ENCODE assay signal across 16 cellular contexts in the genomic region with DNA sequence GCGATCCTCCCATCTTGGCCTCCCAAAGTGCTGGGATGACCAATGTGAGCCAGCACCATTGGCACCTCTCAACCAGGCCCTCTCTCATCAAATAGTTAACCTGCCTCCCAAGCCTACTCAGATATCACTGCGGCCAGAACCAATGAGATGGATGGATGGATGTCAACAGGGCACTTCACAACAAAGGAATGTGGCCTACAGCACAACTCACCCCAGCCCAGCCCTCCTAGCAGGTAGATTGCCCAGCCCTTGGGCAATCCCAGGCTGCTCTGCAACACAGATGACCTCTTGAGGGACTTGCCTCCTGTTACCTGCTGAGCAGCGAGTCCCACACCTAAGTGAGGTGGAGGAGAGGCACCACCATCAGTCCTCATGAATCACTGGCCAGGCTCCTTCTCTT. TPM values are rescaled to one million over a fixed set of nuclear protein-coding genes. Genes with fewer than 3 reads are reported as not detected.
DNase-seq lines count a peak whose midpoint lies in the region; ATAC-seq and TF ChIP-seq lines count a peak whose summit lies in the region.
"Had no signal": no experiment of that assay in that cellular context is flagged by ENCODE, and none has a peak within 500 bp of the region (broad histone marks: within the 10 kb centered on the region; RNA-seq: fewer than 3 reads in every experiment).

No MANE protein-coding gene starts in this region.

- peak; percentile 90 for DNase-seq in ELF-1 (ENCODE audit: low read depth, low spot score)
- DNase-seq in NCI-H510A (lab: John Stamatoyannopoulos, UW) = peak; percentile 92
- DNase-seq in iPS-NIHi11 (ENCODE audit: low spot score) = peak; percentile 64
- peak; percentile 77 for DNase-seq in renal cortical epithelial cell (ENCODE audit: low read depth)
- no peak for DNase-seq in effector CD4-positive, alpha-beta T cell
- DNase-seq in T-cell = no peak
- DNase-seq: adrenal gland; foreskin fibroblast; RPMI8226; stimulated activated CD4-positive, alpha-beta T cell treated with anti-CD3 and anti-CD28 coated beads, Interleukin-1b, Interleukin-23, amount 100 ng/mL, for 48 hours had no signal

- no peaks in the 10 kb centered on the region for H3K9me3 Mint-ChIP-seq in T-cell
- H3K9me3 Mint-ChIP-seq: activated T-helper 2 cell treated with anti-CD3 and anti-CD28 coated beads, Interferon-gamma antibody, Interleukin-2, Interleukin-4, amounts not matched to agents 10 μg/mL and 5 μg/mL and 100 μg/mL, durations not matched to agents 14 hours and 24 hours and 36 hours; memory B cell; T-helper 1 cell treated with Interleukin-12 subunit alpha and Interleukin-12 subunit beta and Interleukin-4 antibody, amounts not matched to agents 30 μg/mL and 1 μg/mL, for 36 hours had no signal

- CTCF ChIA-PET in T-cell (lab: Charles Lee) = no interaction called here

- ATAC-seq in SK-N-SH treated with all-trans-retinoic acid at 6 μM for 48 hours = no peak
- no peak for ATAC-seq in T-cell (replicated peaks in 1 of 4)
- ATAC-seq: right lobe of liver had no signal

- no peak overlapping the region for H3K4me3 Mint-ChIP-seq in T-cell
- H3K4me3 Mint-ChIP-seq: B cell; memory B cell; T-helper 1 cell treated with Interleukin-12 subunit alpha and Interleukin-12 subunit beta and Interleukin-4 antibody, amounts not matched to agents 30 μg/mL and 1 μg/mL, for 36 hours had no signal

- H3K27ac Mint-ChIP-seq in T-cell = no peak overlapping the region
- H3K27ac Mint-ChIP-seq: activated T-helper 2 cell treated with anti-CD3 and anti-CD28 coated beads, Interferon-gamma antibody, Interleukin-2, Interleukin-4, amounts not matched to agents 10 μg/mL and 5 μg/mL and 100 μg/mL, durations not matched to agents 14 hours and 24 hours and 36 hours; B cell; memory B cell; T-helper 1 cell treated with Interleukin-12 subunit alpha and Interleukin-12 subunit beta and Interleukin-4 antibody, amounts not matched to agents 30 μg/mL and 1 μg/mL, for 36 hours had no signal

- H3K36me3 Mint-ChIP-seq in T-cell = no peaks in the 10 kb centered on the region
- H3K36me3 Mint-ChIP-seq: memory B cell had no signal

- H3K27me3 Mint-ChIP-seq in T-cell = no peaks in the 10 kb centered on the region

- H3K4me1 Mint-ChIP-seq in T-cell = no peaks in the 10 kb centered on the region
- H3K4me1 Mint-ChIP-seq: B cell, memory B cell had no signal

- POLR2A ChIA-PET in T-cell (lab: Charles Lee) = no interaction called here

TF ChIP-seq in SK-N-SH treated with all-trans-retinoic acid at 6 μM for 48 hours, 23 proteins besides CTCF, POLR2A, EP300 and RAD21:
- TF ChIP-seq ISL1 (CRISPR knock-in tag; IDR thresholded peaks at IDR 0.05) = no peak
- TF ChIP-seq ZC3H10 (CRISPR knock-in tag; IDR thresholded peaks at IDR 0.05) = no peak
- TF ChIP-seq, protein P1, sequence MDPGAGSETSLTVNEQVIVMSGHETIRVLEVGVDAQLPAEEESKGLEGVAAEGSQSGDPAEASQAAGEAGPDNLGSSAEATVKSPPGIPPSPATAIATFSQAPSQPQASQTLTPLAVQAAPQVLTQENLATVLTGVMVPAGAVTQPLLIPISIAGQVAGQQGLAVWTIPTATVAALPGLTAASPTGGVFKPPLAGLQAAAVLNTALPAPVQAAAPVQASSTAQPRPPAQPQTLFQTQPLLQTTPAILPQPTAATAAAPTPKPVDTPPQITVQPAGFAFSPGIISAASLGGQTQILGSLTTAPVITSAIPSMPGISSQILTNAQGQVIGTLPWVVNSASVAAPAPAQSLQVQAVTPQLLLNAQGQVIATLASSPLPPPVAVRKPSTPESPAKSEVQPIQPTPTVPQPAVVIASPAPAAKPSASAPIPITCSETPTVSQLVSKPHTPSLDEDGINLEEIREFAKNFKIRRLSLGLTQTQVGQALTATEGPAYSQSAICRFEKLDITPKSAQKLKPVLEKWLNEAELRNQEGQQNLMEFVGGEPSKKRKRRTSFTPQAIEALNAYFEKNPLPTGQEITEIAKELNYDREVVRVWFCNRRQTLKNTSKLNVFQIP (CRISPR knock-in tag; IDR thresholded peaks at IDR 0.05; ENCODE audit: borderline replicate concordance, low read depth) = no peak
- TF ChIP-seq SNAI2 (CRISPR knock-in tag; IDR thresholded peaks at IDR 0.05) = no peak
- TF ChIP-seq GLIS3 (CRISPR knock-in tag; IDR thresholded peaks at IDR 0.05) = no peak
- TF ChIP-seq, protein P2, sequence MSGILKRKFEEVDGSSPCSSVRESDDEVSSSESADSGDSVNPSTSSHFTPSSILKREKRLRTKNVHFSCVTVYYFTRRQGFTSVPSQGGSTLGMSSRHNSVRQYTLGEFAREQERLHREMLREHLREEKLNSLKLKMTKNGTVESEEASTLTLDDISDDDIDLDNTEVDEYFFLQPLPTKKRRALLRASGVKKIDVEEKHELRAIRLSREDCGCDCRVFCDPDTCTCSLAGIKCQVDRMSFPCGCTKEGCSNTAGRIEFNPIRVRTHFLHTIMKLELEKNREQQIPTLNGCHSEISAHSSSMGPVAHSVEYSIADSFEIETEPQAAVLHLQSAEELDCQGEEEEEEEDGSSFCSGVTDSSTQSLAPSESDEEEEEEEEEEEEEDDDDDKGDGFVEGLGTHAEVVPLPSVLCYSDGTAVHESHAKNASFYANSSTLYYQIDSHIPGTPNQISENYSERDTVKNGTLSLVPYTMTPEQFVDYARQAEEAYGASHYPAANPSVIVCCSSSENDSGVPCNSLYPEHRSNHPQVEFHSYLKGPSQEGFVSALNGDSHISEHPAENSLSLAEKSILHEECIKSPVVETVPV (CRISPR knock-in tag; IDR thresholded peaks at IDR 0.05) = no peak
- no peak for TF ChIP-seq CREB5 (CRISPR knock-in tag; IDR thresholded peaks at IDR 0.05; ENCODE audit: low read depth)
- no peak for TF ChIP-seq ESRRG (CRISPR knock-in tag; IDR thresholded peaks at IDR 0.05)
- TF ChIP-seq, protein P3, sequence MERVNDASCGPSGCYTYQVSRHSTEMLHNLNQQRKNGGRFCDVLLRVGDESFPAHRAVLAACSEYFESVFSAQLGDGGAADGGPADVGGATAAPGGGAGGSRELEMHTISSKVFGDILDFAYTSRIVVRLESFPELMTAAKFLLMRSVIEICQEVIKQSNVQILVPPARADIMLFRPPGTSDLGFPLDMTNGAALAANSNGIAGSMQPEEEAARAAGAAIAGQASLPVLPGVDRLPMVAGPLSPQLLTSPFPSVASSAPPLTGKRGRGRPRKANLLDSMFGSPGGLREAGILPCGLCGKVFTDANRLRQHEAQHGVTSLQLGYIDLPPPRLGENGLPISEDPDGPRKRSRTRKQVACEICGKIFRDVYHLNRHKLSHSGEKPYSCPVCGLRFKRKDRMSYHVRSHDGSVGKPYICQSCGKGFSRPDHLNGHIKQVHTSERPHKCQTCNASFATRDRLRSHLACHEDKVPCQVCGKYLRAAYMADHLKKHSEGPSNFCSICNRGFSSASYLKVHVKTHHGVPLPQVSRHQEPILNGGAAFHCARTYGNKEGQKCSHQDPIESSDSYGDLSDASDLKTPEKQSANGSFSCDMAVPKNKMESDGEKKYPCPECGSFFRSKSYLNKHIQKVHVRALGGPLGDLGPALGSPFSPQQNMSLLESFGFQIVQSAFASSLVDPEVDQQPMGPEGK (CRISPR knock-in tag; IDR thresholded peaks at IDR 0.05; ENCODE audit: borderline replicate concordance) = no peak
- no peak for TF ChIP-seq BACH2 (CRISPR knock-in tag; IDR thresholded peaks at IDR 0.05; ENCODE audit: borderline replicate concordance)
- TF ChIP-seq PPARA (CRISPR knock-in tag; IDR thresholded peaks at IDR 0.05; ENCODE audit: borderline replicate concordance) = no peak

RNA-seq across cellular contexts. Expression of gene KIFC3, which starts 22.6 kb away (rescaled TPM):
- total RNA-seq in renal cortical epithelial cell (160 and 445 TPM in 2 replicates), T-cell (1 to 10 TPM in 4 of 5 donors, under 1 TPM in 1; 0.78 to 4.1 (median 2.7) TPM)

Comparison
In these comparisons a context has a peak if more than half of its experiments do, and no peak if none do; other contexts are left out.
1. DNase-seq: peak in ELF-1 (single experiment), NCI-H510A (single experiment), iPS-NIHi11 (single experiment) and renal cortical epithelial cell (single experiment); none in effector CD4-positive, alpha-beta T cell (single experiment) and T-cell (0 of 34).
2. RNA of gene KIFC3, which starts 22.6 kb away (total RNA-seq): 160 to 445 TPM in renal cortical epithelial cell; 0.78 to 4.1 TPM in T-cell; every median in the first group is over 10 times any median in the second.